ENCODE assay signal across 8 cellular contexts in genomic region chr15:64703632-64703959, GRCh38.
DNase-seq lines count a peak whose midpoint lies in the region; ATAC-seq and TF ChIP-seq lines count a peak whose summit lies in the region.

No MANE protein-coding gene starts in this region.

- in situ Hi-C loops in astrocyte of the cerebellum (cut with HindIII; ENCODE audit: low sequenced_read_pairs) = no loop called here

- ATAC-seq in HG03175 (IDR thresholded peaks at IDR 0.05; ENCODE audit: unreplicated experiment) (peak; percentile 2), lower lobe of right lung (peak; percentile 1), GM21381 (IDR thresholded peaks at IDR 0.05; ENCODE audit: unreplicated experiment) (no peak)

- H3K4me1 ChIP-seq in BLaER1 = peaks cover 44% of the 10 kb centered on the region
- peaks cover 42% of the 10 kb centered on the region for H3K4me1 ChIP-seq in lower lobe of right lung
- peaks cover 5% of the 10 kb centered on the region for H3K4me1 ChIP-seq in urinary bladder (ENCODE audit: insufficient read depth)

- intact Hi-C loops in lower lobe of right lung (cut with DNase I) = no loop called here

- H3K27ac ChIP-seq in BLaER1 (peak overlapping the region; percentile 74), lower lobe of right lung (peak overlapping the region; percentile 90), urinary bladder (ENCODE audit: low read depth) (peak overlapping the region; percentile 83)

- H3K4me2 ChIP-seq in BLaER1 = peak overlapping the region; percentile 81

- H3K9ac ChIP-seq in BLaER1 = peak overlapping the region; percentile 88

- WGBS in urinary bladder = 44% methylated on average over 7 of the region's 7 CpGs

- H3K27me3 ChIP-seq in BLaER1 = no peaks in the 10 kb centered on the region
- no peaks in the 10 kb centered on the region for H3K27me3 ChIP-seq in lower lobe of right lung (ENCODE audit: low read depth)

- no peak for TF ChIP-seq CTCF in astrocyte of the cerebellum (IDR thresholded peaks at IDR 0.05; ENCODE audit: low read depth, low read length, missing control alignments)
- TF ChIP-seq CTCF in lower lobe of right lung (IDR thresholded peaks at IDR 0.05) = no peak

- DNase-seq in astrocyte of the cerebellum (ENCODE audit: low read depth) (no peak), lower lobe of right lung (no peak), NCI-H187 treated with DMSO at 0.1 percent for 48 hours (lab: John Stamatoyannopoulos, UW) (no peak), RKO (ENCODE audit: low spot score) (no peak)

- H3K9me3 ChIP-seq in BLaER1 (no peaks in the 10 kb centered on the region), lower lobe of right lung (no peaks in the 10 kb centered on the region)

- H3K36me3 ChIP-seq in BLaER1 (peaks cover 14% of the 10 kb centered on the region), lower lobe of right lung (no peaks in the 10 kb centered on the region), urinary bladder (ENCODE audit: insufficient read depth) (no peaks in the 10 kb centered on the region)

- H3K4me3 ChIP-seq in BLaER1 (peak overlapping the region; percentile 88), astrocyte of the cerebellum (ENCODE audit: low read depth, low read length) (peak overlapping the region; percentile 87), lower lobe of right lung (peak overlapping the region; percentile 82), urinary bladder (ENCODE audit: low read depth, low read length) (peak overlapping the region; percentile 84)

- peaks cover 37% of the 10 kb centered on the region for H4K20me1 ChIP-seq in BLaER1
